1 cellular context compared by ENCODE assay signal in the genomic region with DNA sequence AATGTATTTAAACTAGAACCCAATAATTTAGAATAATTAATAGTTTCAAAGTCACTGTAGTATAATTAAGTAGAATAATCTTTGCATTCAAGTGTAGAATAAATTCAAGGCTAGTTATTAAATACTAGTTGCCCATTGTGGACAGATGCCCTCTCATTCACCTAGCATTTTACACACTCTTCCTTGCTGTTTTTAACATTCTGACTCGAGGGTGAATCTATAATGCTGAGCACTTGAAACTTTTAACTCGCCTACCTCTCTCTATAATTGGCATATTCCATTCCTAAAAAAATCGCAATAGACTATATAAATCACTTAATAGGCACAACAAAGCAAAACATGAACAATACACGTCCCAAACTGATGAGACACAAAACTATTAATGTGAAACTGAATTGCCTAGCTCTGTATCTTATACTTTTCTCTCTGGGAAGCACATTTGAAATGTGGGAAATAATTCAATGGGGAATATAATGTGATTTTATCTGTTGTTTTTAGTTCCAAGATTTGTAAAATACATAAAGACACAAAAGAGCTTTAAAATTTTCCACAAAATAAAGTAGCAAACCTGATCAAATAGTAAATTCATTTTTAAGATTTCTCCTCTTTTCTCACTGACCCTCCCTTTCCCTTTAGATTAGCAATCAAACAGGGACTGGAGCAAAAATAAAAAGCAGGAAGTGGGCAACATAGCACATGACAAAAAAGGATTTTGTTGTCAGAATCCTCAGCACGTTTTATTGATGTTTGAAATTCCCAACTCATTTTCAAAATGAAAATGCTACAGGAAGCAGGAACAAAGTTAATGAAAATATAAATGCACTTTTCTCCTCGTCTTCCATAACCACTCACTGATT.
TF ChIP-seq lines count a peak whose summit lies in the region.

No MANE protein-coding gene starts in this region.

TF ChIP-seq in H1, 55 proteins besides CTCF, POLR2A, EP300 and RAD21 (continued from another document):
- TF ChIP-seq GTF2F1 (IDR thresholded peaks at IDR 0.05; ENCODE audit: borderline replicate concordance, low read depth, low read length) (no peak), EGR1 (IDR thresholded peaks at IDR 0.05; ENCODE audit: borderline replicate concordance, low read depth, low read length) (no peak), RNF2 (IDR thresholded peaks at IDR 0.05; ENCODE audit: borderline replicate concordance, low read depth, low read length, missing control alignments, poor library complexity, severe bottlenecking) (no peak), YY1 (IDR thresholded peaks at IDR 0.05; ENCODE audit: low read depth, low read length) (no peak), TEAD4 (IDR thresholded peaks at IDR 0.05; ENCODE audit: low read depth, low read length) (no peak), GABPA (IDR thresholded peaks at IDR 0.05; ENCODE audit: borderline replicate concordance, insufficient read depth, low read length) (no peak), SAP30 (IDR thresholded peaks at IDR 0.05; ENCODE audit: insufficient read depth, insufficient replicate concordance, low read length) (no peak), ASH2L (IDR thresholded peaks at IDR 0.05; ENCODE audit: low read length) (no peak), CHD2 (IDR thresholded peaks at IDR 0.05; ENCODE audit: low read length) (no peak), PHF8 (conservative IDR thresholded peaks at IDR 0.05; ENCODE audit: low read depth, low read length) (no peak), RFX5 (IDR thresholded peaks at IDR 0.05; ENCODE audit: borderline replicate concordance, low read depth, low read length) (no peak), RBBP5 (IDR thresholded peaks at IDR 0.05; ENCODE audit: borderline replicate concordance, low read depth, low read length) (no peak), BCL11A (IDR thresholded peaks at IDR 0.05; ENCODE audit: low read depth in 2 of 2, low read length in 2 of 2) (no peak), SP2 (IDR thresholded peaks at IDR 0.05; ENCODE audit: low read length) (no peak)
- TF ChIP-seq, protein P1, sequence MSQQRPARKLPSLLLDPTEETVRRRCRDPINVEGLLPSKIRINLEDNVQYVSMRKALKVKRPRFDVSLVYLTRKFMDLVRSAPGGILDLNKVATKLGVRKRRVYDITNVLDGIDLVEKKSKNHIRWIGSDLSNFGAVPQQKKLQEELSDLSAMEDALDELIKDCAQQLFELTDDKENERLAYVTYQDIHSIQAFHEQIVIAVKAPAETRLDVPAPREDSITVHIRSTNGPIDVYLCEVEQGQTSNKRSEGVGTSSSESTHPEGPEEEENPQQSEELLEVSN (IDR thresholded peaks at IDR 0.05), result no peak
